Comparison of ENCODE assay signal across 8 cellular contexts in the genomic region with DNA sequence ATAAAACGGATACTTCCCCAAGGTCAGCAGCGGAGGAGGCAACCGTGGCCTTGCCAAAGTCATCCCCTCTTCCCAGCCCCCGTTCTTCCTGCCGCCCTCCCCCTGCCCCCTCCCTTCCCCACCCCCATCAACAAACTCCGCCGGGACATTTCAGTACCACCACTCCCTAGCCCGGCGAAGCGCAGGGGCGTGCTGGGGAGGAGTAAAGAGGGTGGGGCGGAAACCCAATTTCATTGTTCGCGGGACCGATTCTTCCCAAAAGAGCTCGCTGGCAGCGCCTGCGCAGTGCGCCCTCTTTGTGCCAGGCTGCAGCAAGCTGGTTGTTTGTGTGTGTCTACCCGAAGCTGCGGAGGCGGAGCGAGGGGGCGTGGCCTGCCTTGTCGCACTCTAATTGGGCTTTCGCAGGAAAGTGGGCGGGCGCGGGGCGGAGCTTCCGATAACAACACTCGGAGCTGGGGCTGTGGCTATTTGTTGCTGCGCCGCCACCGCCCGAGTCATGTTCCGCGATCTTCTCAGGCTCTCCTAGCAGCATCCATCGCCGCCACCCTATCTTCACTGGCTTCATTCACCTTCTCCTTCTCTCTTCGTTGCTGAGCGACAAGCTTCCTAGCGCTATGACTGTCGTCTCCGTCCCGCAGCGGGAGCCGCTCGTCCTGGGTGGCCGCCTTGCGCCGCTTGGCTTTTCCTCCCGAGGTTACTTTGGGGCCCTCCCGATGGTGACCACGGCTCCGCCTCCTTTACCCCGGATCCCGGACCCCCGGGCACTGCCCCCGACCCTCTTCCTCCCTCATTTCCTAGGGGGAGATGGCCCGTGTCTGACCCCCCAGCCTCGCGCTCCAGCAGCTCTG. TPM values are rescaled to one million over a fixed set of nuclear protein-coding genes. Genes with fewer than 3 reads are reported as not detected.
DNase-seq lines count a peak whose midpoint lies in the region; ATAC-seq and TF ChIP-seq lines count a peak whose summit lies in the region.

A gene (plus strand): TSS at position 471 of the 848 bp plus-strand sequence. CDS start 144 bp downstream, at position 615.

- H3K27me3 Mint-ChIP-seq in activated naive CD4-positive, alpha-beta T cell treated with anti-CD3 and anti-CD28 coated beads, Interleukin-2, amount 50 U/mL, for 24 hours = no peaks in the 10 kb centered on the region

- no peak for TF ChIP-seq CTCF in GM06990 (IDR thresholded peaks at IDR 0.05; ENCODE audit: insufficient read depth, low read length, poor library complexity, severe bottlenecking)

- ATAC-seq in HG02588 (IDR thresholded peaks at IDR 0.05; ENCODE audit: unreplicated experiment) (peak; percentile 72), SK-N-SH treated with all-trans-retinoic acid at 6 μM for 48 hours (peak; percentile 82)

- DNase-seq in GM06990 (ENCODE audit: extremely low read depth, insufficient read length) (peak; percentile 99), NCI-H1092 (lab: John Stamatoyannopoulos, UW) (peak; percentile 97), globus pallidus (ENCODE audit: low spot score) (peak; percentile 100), occipital lobe (lab: John Stamatoyannopoulos, UW) (peak; percentile 99)

- H3K36me3 ChIP-seq in GM06990 (ENCODE audit: control insufficient read depth, insufficient read depth, low read length) = peaks cover 4% of the 10 kb centered on the region; the same call in 1 of the 2 replicates

- H3K27ac ChIP-seq in temporal lobe (ENCODE audit: low read depth, low read length) = peak within 1 kb of the TSS; percentile 100

- no peaks in the 10 kb centered on the region for H3K27me3 ChIP-seq in GM06990 (replicated peaks; ENCODE audit: control insufficient read depth, insufficient read depth, low read length)

- peak within 1 kb of the TSS; percentile 99 for H3K27ac Mint-ChIP-seq in activated naive CD4-positive, alpha-beta T cell treated with anti-CD3 and anti-CD28 coated beads, Interleukin-2, amount 50 U/mL, for 24 hours

- H3K4me3 ChIP-seq in GM06990 (replicated peaks; ENCODE audit: low read depth, low read length) = peak within 1 kb of the TSS; percentile 95

- no peaks in the 10 kb centered on the region for H3K9me3 Mint-ChIP-seq in activated naive CD4-positive, alpha-beta T cell treated with anti-CD3 and anti-CD28 coated beads, Interleukin-2, amount 50 U/mL, for 24 hours

- H3K36me3 Mint-ChIP-seq in activated naive CD4-positive, alpha-beta T cell treated with anti-CD3 and anti-CD28 coated beads, Interleukin-2, amount 50 U/mL, for 24 hours = peaks cover 9% of the 10 kb centered on the region

- peak within 1 kb of the TSS; percentile 98 for H3K4me3 Mint-ChIP-seq in activated naive CD4-positive, alpha-beta T cell treated with anti-CD3 and anti-CD28 coated beads, Interleukin-2, amount 50 U/mL, for 24 hours

- H3K4me1 Mint-ChIP-seq in activated naive CD4-positive, alpha-beta T cell treated with anti-CD3 and anti-CD28 coated beads, Interleukin-2, amount 50 U/mL, for 24 hours = peaks cover 38% of the 10 kb centered on the region

TF ChIP-seq in SK-N-SH treated with all-trans-retinoic acid at 6 μM for 48 hours, 23 proteins besides CTCF, POLR2A, EP300 and RAD21:
- TF ChIP-seq BACH2 (CRISPR knock-in tag; IDR thresholded peaks at IDR 0.05; ENCODE audit: borderline replicate concordance) = no peak
- no peak for TF ChIP-seq ZFP30 (CRISPR knock-in tag; IDR thresholded peaks at IDR 0.05)
- TF ChIP-seq ZFP3 (CRISPR knock-in tag; IDR thresholded peaks at IDR 0.05) = no peak
- TF ChIP-seq, protein P1, sequence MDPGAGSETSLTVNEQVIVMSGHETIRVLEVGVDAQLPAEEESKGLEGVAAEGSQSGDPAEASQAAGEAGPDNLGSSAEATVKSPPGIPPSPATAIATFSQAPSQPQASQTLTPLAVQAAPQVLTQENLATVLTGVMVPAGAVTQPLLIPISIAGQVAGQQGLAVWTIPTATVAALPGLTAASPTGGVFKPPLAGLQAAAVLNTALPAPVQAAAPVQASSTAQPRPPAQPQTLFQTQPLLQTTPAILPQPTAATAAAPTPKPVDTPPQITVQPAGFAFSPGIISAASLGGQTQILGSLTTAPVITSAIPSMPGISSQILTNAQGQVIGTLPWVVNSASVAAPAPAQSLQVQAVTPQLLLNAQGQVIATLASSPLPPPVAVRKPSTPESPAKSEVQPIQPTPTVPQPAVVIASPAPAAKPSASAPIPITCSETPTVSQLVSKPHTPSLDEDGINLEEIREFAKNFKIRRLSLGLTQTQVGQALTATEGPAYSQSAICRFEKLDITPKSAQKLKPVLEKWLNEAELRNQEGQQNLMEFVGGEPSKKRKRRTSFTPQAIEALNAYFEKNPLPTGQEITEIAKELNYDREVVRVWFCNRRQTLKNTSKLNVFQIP (CRISPR knock-in tag; IDR thresholded peaks at IDR 0.05; ENCODE audit: borderline replicate concordance, low read depth) = no peak
- TF ChIP-seq, protein P2, sequence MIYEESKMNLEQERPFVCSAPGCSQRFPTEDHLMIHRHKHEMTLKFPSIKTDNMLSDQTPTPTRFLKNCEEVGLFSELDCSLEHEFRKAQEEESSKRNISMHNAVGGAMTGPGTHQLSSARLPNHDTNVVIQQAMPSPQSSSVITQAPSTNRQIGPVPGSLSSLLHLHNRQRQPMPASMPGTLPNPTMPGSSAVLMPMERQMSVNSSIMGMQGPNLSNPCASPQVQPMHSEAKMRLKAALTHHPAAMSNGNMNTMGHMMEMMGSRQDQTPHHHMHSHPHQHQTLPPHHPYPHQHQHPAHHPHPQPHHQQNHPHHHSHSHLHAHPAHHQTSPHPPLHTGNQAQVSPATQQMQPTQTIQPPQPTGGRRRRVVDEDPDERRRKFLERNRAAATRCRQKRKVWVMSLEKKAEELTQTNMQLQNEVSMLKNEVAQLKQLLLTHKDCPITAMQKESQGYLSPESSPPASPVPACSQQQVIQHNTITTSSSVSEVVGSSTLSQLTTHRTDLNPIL (CRISPR knock-in tag; IDR thresholded peaks at IDR 0.05; ENCODE audit: low read depth) = no peak
- no peak for TF ChIP-seq ZNF8 (CRISPR knock-in tag; IDR thresholded peaks at IDR 0.05)
- no peak for TF ChIP-seq RARB (CRISPR knock-in tag; IDR thresholded peaks at IDR 0.05)
- no peak for TF ChIP-seq GLIS3 (CRISPR knock-in tag; IDR thresholded peaks at IDR 0.05)

RNA-seq across cellular contexts. Expression of the gene that starts here (rescaled TPM):
- total RNA-seq in occipital lobe (80.9 TPM), temporal lobe (68.1 TPM)

Comparison
In these comparisons a context has a peak if more than half of its experiments do, and no peak if none do; other contexts are left out.
1. Peak in every context shown above with its lines: DNase-seq, ATAC-seq, H3K4me3 ChIP-seq and H3K27ac ChIP-seq.